ENCODE assay signal across 9 cellular contexts in genomic region chrX:108304210-108304609, GRCh38.
A peak's percentile ranks its signal among the peaks of the same experiment; 100 is the strongest.
DNase-seq lines count a peak whose midpoint lies in the region; ATAC-seq and TF ChIP-seq lines count a peak whose summit lies in the region.
"Had no signal": no experiment of that assay in that cellular context is flagged by ENCODE, and none has a peak within 500 bp of the region (broad histone marks: within the 10 kb centered on the region; RNA-seq: fewer than 3 reads in every experiment).

No MANE protein-coding gene starts in this region.

- no peaks in the 10 kb centered on the region for H3K36me3 ChIP-seq in GM23248 (ENCODE audit: low read depth)

- no peak overlapping the region for H3K27ac ChIP-seq in GM23248

- no peak overlapping the region for H3K4me3 ChIP-seq in GM12865 (ENCODE audit: low read depth, low read length)
- no peak overlapping the region for H3K4me3 ChIP-seq in GM23248

- WGBS in GM23248 (ENCODE audit: low coverage in 1 of 2, low lambda C conversion rate in 2 of 2, missing lambda C conversion rate in 2 of 2), 2 experiments = 13 to 22% methylated on average over 5 of the region's 5 CpGs

- H3K79me2 ChIP-seq in GM23248 (ENCODE audit: insufficient read depth) = no peaks in the 10 kb centered on the region

- no peak overlapping the region for H3K9ac ChIP-seq in GM23248

- H3K4me1 ChIP-seq in GM23248 (ENCODE audit: insufficient read depth) = peaks cover 4% of the 10 kb centered on the region

- H3K4me3 Mint-ChIP-seq in WTC11 = no peak overlapping the region
- no peak overlapping the region for H3K4me3 Mint-ChIP-seq in mesothelial cell of epicardium
- no peak overlapping the region for H3K4me3 Mint-ChIP-seq in T-helper 17 cell

- no peaks in the 10 kb centered on the region for H3K9me3 ChIP-seq in GM23248 (ENCODE audit: low read depth)
- no peaks in the 10 kb centered on the region for H3K9me3 ChIP-seq in T-helper 17 cell (ENCODE audit: control insufficient read depth, low read length, poor library complexity, severe bottlenecking)

- H3K9me3 Mint-ChIP-seq in WTC11 (no peaks in the 10 kb centered on the region), mesothelial cell of epicardium (no peaks in the 10 kb centered on the region)

- in situ Hi-C loops in GM23248 (cut with MboI) = no loop called here

- POLR2A ChIA-PET in WTC11 (lab: Charles Lee) = no interaction called here

- H3K27me3 Mint-ChIP-seq in WTC11 (ENCODE audit: low read depth) = no peaks in the 10 kb centered on the region
- H3K27me3 Mint-ChIP-seq in mesothelial cell of epicardium (ENCODE audit: low read depth) = no peaks in the 10 kb centered on the region
- H3K27me3 Mint-ChIP-seq in T-helper 17 cell = peaks cover 5% of the 10 kb centered on the region

- H3K36me3 Mint-ChIP-seq in WTC11 = no peaks in the 10 kb centered on the region
- no peaks in the 10 kb centered on the region for H3K36me3 Mint-ChIP-seq in mesothelial cell of epicardium
- H3K36me3 Mint-ChIP-seq in T-helper 17 cell (ENCODE audit: low read depth) = no peaks in the 10 kb centered on the region

- peaks cover 7% of the 10 kb centered on the region for H3K4me1 Mint-ChIP-seq in WTC11
- peaks cover 40% of the 10 kb centered on the region for H3K4me1 Mint-ChIP-seq in mesothelial cell of epicardium
- no peaks in the 10 kb centered on the region for H3K4me1 Mint-ChIP-seq in T-helper 17 cell

- H4K20me1 ChIP-seq in GM23248 (ENCODE audit: insufficient read depth) = no peaks in the 10 kb centered on the region

- TF ChIP-seq CTCF in GM12865 (IDR thresholded peaks at IDR 0.05; ENCODE audit: insufficient read depth, low read depth, low read length, missing control alignments) (peak; percentile 9), WTC11 (IDR thresholded peaks at IDR 0.05) (no peak), mesothelial cell of epicardium (IDR thresholded peaks at IDR 0.05; ENCODE audit: unreplicated experiment) (peak; percentile 44)

- CTCF ChIA-PET in WTC11 (lab: Charles Lee) = interaction anchor here (0.6 to 1.9 kb wide), 13 partner anchors 10 to 139 kb away, joined by 3 to 17 read pairs (median 4); partner anchors contain the start of gene COL4A6

- no peak overlapping the region for H2AFZ ChIP-seq in GM23248

- H3K9me2 ChIP-seq in GM23248 (ENCODE audit: insufficient read depth) = no peaks in the 10 kb centered on the region

- ATAC-seq in WTC11 = peak; percentile 67
- ATAC-seq in T-helper 17 cell = no peak
- ATAC-seq in GM21786 (IDR thresholded peaks at IDR 0.05; ENCODE audit: unreplicated experiment) = no peak

- H3K4me2 ChIP-seq in GM23248 (ENCODE audit: unreplicated experiment) = no peak overlapping the region

- DNase-seq in GM12865 (ENCODE audit: low read depth) = peak; percentile 0
- peak; percentile 36 for DNase-seq in HT-29 (ENCODE audit: low spot score)
- no peak for DNase-seq in WTC11 (ENCODE audit: low spot score)
- DNase-seq in mesothelial cell of epicardium (ENCODE audit: low spot score in 2 of 2, unreplicated experiment in 2 of 2) = no peak
- DNase-seq in stimulated activated CD4-positive, alpha-beta T cell treated with anti-CD3 and anti-CD28 coated beads, Interleukin-1b, Interleukin-23, amount 100 ng/mL, for 48 hours = no peak
- no peak for DNase-seq in GM23248
- no peak for DNase-seq in T-helper 17 cell
- DNase-seq: NK-92 treated with Interleukin-12 subunit alpha and Interleukin-12 subunit beta, amount 100 ng/mL, for 24 hours had no signal

- H3K27me3 ChIP-seq in GM23248 (replicated peaks; ENCODE audit: insufficient read depth) = no peaks in the 10 kb centered on the region

- no peaks in the 10 kb centered on the region for H3F3A ChIP-seq in GM23248 (ENCODE audit: insufficient read depth)

- H3K27ac Mint-ChIP-seq in WTC11 (no peak overlapping the region), mesothelial cell of epicardium (no peak overlapping the region), T-helper 17 cell (no peak overlapping the region)

TF ChIP-seq in WTC11, 78 proteins besides CTCF, POLR2A, EP300 and RAD21 (continues in another document):
- TF ChIP-seq ZNF281 (CRISPR knock-in tag; IDR thresholded peaks at IDR 0.05) (no peak), ZSCAN18 (CRISPR knock-in tag; IDR thresholded peaks at IDR 0.05) (no peak), HMGA2 (CRISPR knock-in tag; IDR thresholded peaks at IDR 0.05) (no peak), PRDM15 (CRISPR knock-in tag; IDR thresholded peaks at IDR 0.05) (no peak), PRRX2 (CRISPR knock-in tag; IDR thresholded peaks at IDR 0.05) (no peak), ZNF219 (CRISPR knock-in tag; IDR thresholded peaks at IDR 0.05; ENCODE audit: borderline replicate concordance) (no peak), NFE2L1 (CRISPR knock-in tag; IDR thresholded peaks at IDR 0.05) (no peak), NFYB (CRISPR knock-in tag; conservative IDR thresholded peaks at IDR 0.05; ENCODE audit: low read depth) (no peak), NFATC4 (CRISPR knock-in tag; IDR thresholded peaks at IDR 0.05) (no peak), FOXP4 (CRISPR knock-in tag; IDR thresholded peaks at IDR 0.05) (no peak)

Comparison
In these comparisons a context has a peak if more than half of its experiments do, and no peak if none do; other contexts are left out.
1. DNase-seq: peak in GM12865 (single experiment) and HT-29 (single experiment); none in WTC11 (single experiment), mesothelial cell of epicardium (0 of 2), stimulated activated CD4-positive, alpha-beta T cell treated with anti-CD3 and anti-CD28 coated beads, Interleukin-1b, Interleukin-23, amount 100 ng/mL, for 48 hours (single experiment), GM23248 (single experiment) and T-helper 17 cell (0 of 3).